In genomic region chr12:53381739-53382630, GRCh38 we compare ENCODE assay signal across 8 cellular contexts. TPM values are rescaled to one million over a fixed set of nuclear protein-coding genes. Genes with fewer than 3 reads are reported as not detected.
DNase-seq lines count a peak whose midpoint lies in the region; ATAC-seq, FAIRE-seq and TF ChIP-seq lines count a peak whose summit lies in the region.

No MANE protein-coding gene starts in this region.

- WGBS in GM12878 (ENCODE audit: insufficient coverage, insufficient replicate concordance, low lambda C conversion rate, missing lambda C conversion rate), result 41% methylated on average over 9 of the region's 9 CpGs
- no CpG with 5 or more reads among the region's 9 CpGs for WGBS in iPS DF 6.9 (ENCODE audit: insufficient coverage, insufficient read length)

- H3K27ac ChIP-seq in ACC112 (ENCODE audit: low read depth, low read length) (peak overlapping the region; percentile 74), GM12878 (ENCODE audit: control insufficient read depth, insufficient read depth) (peak overlapping the region; percentile 78), iPS DF 6.9 (ENCODE audit: low read length) (no peak overlapping the region)

- CTCF ChIA-PET in GM12878 (lab: Yijun Ruan, JAX), result interaction anchor here (0.7 to 8.1 kb wide), 26 partner anchors 8 to 316 kb away, joined by 3 to 164 read pairs (median 4); partner anchors contain the start of genes AAAS and NPFF

- RAD21 ChIA-PET in GM12878 (lab: Charles Lee; ENCODE audit: unreplicated experiment), result interaction anchor here (0.6 to 6.4 kb wide), 17 partner anchors 16 to 126 kb away, joined by 3 to 91 read pairs (median 5); partner anchors contain the start of gene TARBP2

- TF ChIP-seq EP300 in GM12878 (IDR thresholded peaks at IDR 0.05; ENCODE audit: borderline replicate concordance in 1 of 2, control insufficient read depth in 1 of 2, low read depth in 2 of 2, low read length in 2 of 2), result no peak

- peaks cover 4% of the 10 kb centered on the region; the same call in 1 of the 2 replicates for H4K20me1 ChIP-seq in GM12878 (ENCODE audit: control insufficient read depth, insufficient read depth)

- no peaks in the 10 kb centered on the region; the same call in 2 of the 3 replicates for H3K9me3 ChIP-seq in GM12878 (replicated peaks; ENCODE audit: control insufficient read depth, insufficient read depth, low read length)
- no peaks in the 10 kb centered on the region for H3K9me3 ChIP-seq in iPS DF 6.9 (ENCODE audit: control insufficient read depth, insufficient read depth, low read length)
- H3K9me3 ChIP-seq in skeletal muscle satellite cell (replicated peaks; ENCODE audit: low read length), result no peaks in the 10 kb centered on the region

- TSS peak; percentile 73 for BruUV-seq in GM12878 (replicated peaks; lab: Mats Ljungman, UMichigan)

- TF ChIP-seq RAD21 in GM12878 (IDR thresholded peaks at IDR 0.05; ENCODE audit: insufficient read depth, low read depth, low read length), result peak; percentile 74

- in situ Hi-C loops in GM12878 (cut with MboI), result no loop called here

- SMC1A ChIA-PET in GM12878 (lab: Charles Lee; ENCODE audit: uncharacterized antibody, unreplicated experiment), result interaction anchor here (0.7 to 6.9 kb wide), 17 partner anchors 8 to 127 kb away, joined by 3 to 124 read pairs (median 6); partner anchors contain the start of genes AAAS and AMHR2

- peak; percentile 61 for FAIRE-seq in GM12878 (lab: Jason Lieb, UNC)
- FAIRE-seq in urothelium cell line (lab: Jason Lieb, UNC), result no peak

- H3K9ac ChIP-seq in GM12878 (ENCODE audit: control insufficient read depth, insufficient read depth, low read length) (peak overlapping the region; percentile 67), skeletal muscle satellite cell (ENCODE audit: low read depth, low read length) (peak overlapping the region; percentile 74)

- H3K27me3 ChIP-seq in ACC112 (ENCODE audit: insufficient read depth, low read length), result no peaks in the 10 kb centered on the region
- H3K27me3 ChIP-seq in GM12878 (replicated peaks in 1 of 2; ENCODE audit: control insufficient read depth in 2 of 2, insufficient read depth in 2 of 2, low read length in 1 of 2), result no peaks in the 10 kb centered on the region
- H3K27me3 ChIP-seq in iPS DF 6.9 (ENCODE audit: control insufficient read depth, insufficient read depth, low read length), result no peaks in the 10 kb centered on the region
- no peaks in the 10 kb centered on the region for H3K27me3 ChIP-seq in skeletal muscle satellite cell (ENCODE audit: control insufficient read depth, insufficient read depth, low read length)

- peak overlapping the region; percentile 71 for H3K4me3 ChIP-seq in ACC112 (ENCODE audit: low read depth, low read length)
- no peak overlapping the region for H3K4me3 ChIP-seq in GM12875 (ENCODE audit: low read depth, low read length)
- H3K4me3 ChIP-seq in GM12878, result peak overlapping the region; percentile 55
- no peak overlapping the region for H3K4me3 ChIP-seq in iPS DF 6.9 (ENCODE audit: low read length)
- H3K4me3 ChIP-seq in skeletal muscle satellite cell (ENCODE audit: low read length), result peak overlapping the region; percentile 69

- H3K79me2 ChIP-seq in ACC112 (ENCODE audit: control insufficient read depth, insufficient read depth, low read length, unreplicated experiment) (peaks cover 51% of the 10 kb centered on the region), GM12878 (ENCODE audit: control insufficient read depth, insufficient read depth, low read length) (peaks cover 47% of the 10 kb centered on the region)

- TF ChIP-seq POLR2A in GM12878 (IDR thresholded peaks at IDR 0.05; ENCODE audit: low read depth, low read length), result 0 out of 2 replicates have a peak, but pooled peaks have one; percentile 1

- H3K36me3 ChIP-seq in ACC112 (ENCODE audit: insufficient read depth, low read length) (peaks cover 17% of the 10 kb centered on the region; the same call in 1 of the 2 replicates), GM12878 (ENCODE audit: control insufficient read depth in 2 of 2, insufficient read depth in 2 of 2, low read length in 1 of 2) (peaks cover 11% of the 10 kb centered on the region in 2 experiments; a peak in 3 of 4 replicates), iPS DF 6.9 (ENCODE audit: control insufficient read depth, insufficient read depth, low read length) (peaks cover 16% of the 10 kb centered on the region; the same call in 1 of the 2 replicates), skeletal muscle satellite cell (ENCODE audit: insufficient read depth, low read length) (peaks cover 22% of the 10 kb centered on the region)

- H2AFZ ChIP-seq in ACC112 (ENCODE audit: low read length, unreplicated experiment) (no peak overlapping the region), GM12878 (ENCODE audit: control insufficient read depth, low read depth, low read length) (peak overlapping the region; percentile 20; the same call in 1 of the 2 replicates)

- peak; percentile 11 for ATAC-seq in GM12878
- ATAC-seq in HG03439 (IDR thresholded peaks at IDR 0.05; ENCODE audit: unreplicated experiment), result no peak

- TF ChIP-seq CTCF in GM12875 (IDR thresholded peaks at IDR 0.05; ENCODE audit: borderline replicate concordance, insufficient read depth, low read depth, low read length), result peak; percentile 43
- TF ChIP-seq CTCF in GM12878 (IDR thresholded peaks at IDR 0.05 in 2 of 3, conservative IDR thresholded peaks at IDR 0.05 in 1 of 3; ENCODE audit: control insufficient read depth in 2 of 3, extremely low read depth in 1 of 3, insufficient read depth in 1 of 3, low read depth in 3 of 3, low read length in 3 of 3), result peak; percentile 59 to 76 (median 60)

- H3K4me1 ChIP-seq in ACC112 (ENCODE audit: control insufficient read depth, insufficient read depth, low read length, unreplicated experiment) (peaks cover 51% of the 10 kb centered on the region), GM12878 (ENCODE audit: control insufficient read depth, insufficient read depth, low read length) (peaks cover 25% of the 10 kb centered on the region), iPS DF 6.9 (ENCODE audit: control insufficient read depth, insufficient read depth, low read length) (peaks cover 2% of the 10 kb centered on the region), skeletal muscle satellite cell (ENCODE audit: control insufficient read depth, insufficient read depth, low read length) (peaks cover 49% of the 10 kb centered on the region)

- DNase-seq in RKO (ENCODE audit: low spot score) (peak; percentile 84), GM12878 (ENCODE audit: low read depth, low spot score) (peak; percentile 63), iPS DF 6.9 (ENCODE audit: low read depth, low spot score) (peak; percentile 22), urothelium cell line (ENCODE audit: low spot score) (no peak)

- intact Hi-C loops in GM12878 (cut with micrococcal nuclease; ENCODE audit: unreplicated experiment), result loop anchor here (1.0 to 5.0 kb wide), 3 partner anchors 30 to 71 kb away; partner anchors contain the start of genes AMHR2 and PCBP2

- peak overlapping the region; percentile 95 for H3K4me2 ChIP-seq in GM12878 (ENCODE audit: control insufficient read depth, insufficient read depth)
- peak overlapping the region; percentile 90 for H3K4me2 ChIP-seq in skeletal muscle satellite cell (ENCODE audit: low read length)

- POLR2A ChIA-PET in GM12878 (lab: Charles Lee), result interaction anchor here (0.7 to 5.5 kb wide), 9 partner anchors 15 to 116 kb away, joined by 3 to 37 read pairs (median 4); no protein-coding TSS in a partner anchor

RNA-seq across cellular contexts. Expression of gene SP1, which starts 2.0 kb away (rescaled TPM):
- total RNA-seq in GM12878 (2013; cell fraction: nucleolus; rRNA removed), result 61.7 and 67.4 TPM in 2 replicates
- total RNA-seq in GM12878 (2014; rRNA removed), result 27.0 and 29.7 TPM in 2 replicates
- total RNA-seq in GM12878 (2014; rRNA removed; fragmentation: Illumina TruSeq; extraction: Trizol), result 31.8 and 32.7 TPM in 2 replicates
- total RNA-seq in GM12878 (2021), result 46.7 and 49.0 TPM in 2 replicates
- 10.3 TPM for polyA plus RNA-seq in GM12878 (2011; ENCODE audit: low read depth)
- polyA plus RNA-seq in GM12878 (2011; rRNA removed), result 43.9 and 52.0 TPM in 2 replicates
- 45.8 and 49.4 TPM in 2 replicates for polyA plus RNA-seq in GM12878 (2011; cell fraction: cytosol; rRNA removed)
- 41.3 and 53.9 TPM in 2 replicates for polyA plus RNA-seq in GM12878 (2011; cell fraction: nucleus; rRNA removed)
- polyA plus RNA-seq in GM12878 (2012), result 17.4 and 19.4 TPM in 2 replicates
- 33.5 and 35.6 TPM in 2 replicates for polyA plus RNA-seq in GM12878 (2014; fragmentation: Illumina TruSeq; extraction: Trizol)
- 1 to 10 TPM; 4.0 to 7.3 TPM for polyA plus RNA-seq in GM12878 (2014; fragmentation: Nextera tagmentation; extraction: Ambion mirVana)
- 22.4 and 23.4 TPM in 2 replicates for polyA plus RNA-seq in GM12878 (2014; rRNA removed)
- polyA plus RNA-seq in GM12878 (2016; fragmentation: Nextera tagmentation; extraction: Ambion mirVana), result 1 to 10 TPM; 3.3 to 3.7 TPM
- polyA minus RNA-seq in GM12878 (2011; rRNA and poly(A)+ RNA removed), result 143 and 181 TPM in 2 replicates
- 31.4 and 35.9 TPM in 2 replicates for polyA minus RNA-seq in GM12878 (2011; cell fraction: cytosol; rRNA and poly(A)+ RNA removed)
- 18.9 and 33.2 TPM in 2 replicates for polyA minus RNA-seq in GM12878 (2011; cell fraction: nucleus; rRNA and poly(A)+ RNA removed)
- total RNA-seq in skeletal muscle satellite cell (2012; rRNA removed), result 23.8 and 27.5 TPM in 2 replicates

RNA-seq across cellular contexts. Expression of gene AMHR2, which starts 41.7 kb away (rescaled TPM):
- total RNA-seq in GM12878 (2013; cell fraction: nucleolus; rRNA removed), result not detected in 2 replicates
- total RNA-seq in GM12878 (2014; rRNA removed) (not detected in 2 replicates), GM12878 (2014; rRNA removed; fragmentation: Illumina TruSeq; extraction: Trizol) (not detected in 2 replicates), GM12878 (2021) (0.13 TPM in 1 of 2 replicates, not detected in the other)
- not detected for polyA plus RNA-seq in GM12878 (2011; ENCODE audit: low read depth)
- polyA plus RNA-seq in GM12878 (2011; rRNA removed) (not detected in 2 replicates), GM12878 (2014; fragmentation: Illumina TruSeq; extraction: Trizol) (not detected in 2 replicates), GM12878 (2014; fragmentation: Nextera tagmentation; extraction: Ambion mirVana) (under 1 TPM in 1 of 2 experiments, not detected in 1; 0.06 TPM), GM12878 (2014; rRNA removed) (not detected in 2 replicates), GM12878 (2016; fragmentation: Nextera tagmentation; extraction: Ambion mirVana) (not detected)
- polyA plus RNA-seq in GM12878 (2011; cell fraction: cytosol; rRNA removed), result not detected in 2 replicates
- polyA plus RNA-seq in GM12878 (2011; cell fraction: nucleus; rRNA removed), result not detected in 2 replicates
- not detected in 2 replicates for polyA plus RNA-seq in GM12878 (2012)
- not detected in 2 replicates for polyA minus RNA-seq in GM12878 (2011; rRNA and poly(A)+ RNA removed)
- polyA minus RNA-seq in GM12878 (2011; cell fraction: cytosol; rRNA and poly(A)+ RNA removed), result not detected in 2 replicates
- polyA minus RNA-seq in GM12878 (2011; cell fraction: nucleus; rRNA and poly(A)+ RNA removed), result not detected in 2 replicates
- total RNA-seq in skeletal muscle satellite cell (2012; rRNA removed), result not detected in 2 replicates

RNA-seq across cellular contexts. Expression of gene SP7, which starts 45.8 kb away (rescaled TPM):
- total RNA-seq in GM12878 (2013; cell fraction: nucleolus; rRNA removed), result not detected in 2 replicates
- total RNA-seq in GM12878 (2014; rRNA removed), result not detected in 2 replicates
- not detected in 2 replicates for total RNA-seq in GM12878 (2014; rRNA removed; fragmentation: Illumina TruSeq; extraction: Trizol)
- not detected in 2 replicates for total RNA-seq in GM12878 (2021)
- not detected for polyA plus RNA-seq in GM12878 (2011; ENCODE audit: low read depth)
- polyA plus RNA-seq in GM12878 (2011; rRNA removed), result not detected in 2 replicates
- not detected in 2 replicates for polyA plus RNA-seq in GM12878 (2011; cell fraction: cytosol; rRNA removed)
- not detected in 2 replicates for polyA plus RNA-seq in GM12878 (2011; cell fraction: nucleus; rRNA removed)
- polyA plus RNA-seq in GM12878 (2012), result not detected in 2 replicates
- not detected in 2 replicates for polyA plus RNA-seq in GM12878 (2014; fragmentation: Illumina TruSeq; extraction: Trizol)
- under 1 TPM in 1 of 2 experiments, not detected in 1; 0.05 TPM for polyA plus RNA-seq in GM12878 (2014; fragmentation: Nextera tagmentation; extraction: Ambion mirVana)
- not detected in 2 replicates for polyA plus RNA-seq in GM12878 (2014; rRNA removed)
- under 1 TPM in 1 of 2 experiments, not detected in 1; 0.11 TPM for polyA plus RNA-seq in GM12878 (2016; fragmentation: Nextera tagmentation; extraction: Ambion mirVana)
- not detected in 2 replicates for polyA minus RNA-seq in GM12878 (2011; rRNA and poly(A)+ RNA removed)
- not detected in 2 replicates for polyA minus RNA-seq in GM12878 (2011; cell fraction: cytosol; rRNA and poly(A)+ RNA removed)
- polyA minus RNA-seq in GM12878 (2011; cell fraction: nucleus; rRNA and poly(A)+ RNA removed), result not detected in 2 replicates
- total RNA-seq in skeletal muscle satellite cell (2012; rRNA removed), result not detected in 2 replicates

RNA-seq across cellular contexts. Expression of gene PRR13, which starts 59.5 kb away (rescaled TPM):
- total RNA-seq in GM12878 (2013; cell fraction: nucleolus; rRNA removed), result 82.6 and 90.1 TPM in 2 replicates
- total RNA-seq in GM12878 (2014; rRNA removed) (94.2 and 112 TPM in 2 replicates), GM12878 (2014; rRNA removed; fragmentation: Illumina TruSeq; extraction: Trizol) (126 and 133 TPM in 2 replicates), GM12878 (2021) (214 and 224 TPM in 2 replicates)
- polyA plus RNA-seq in GM12878 (2011; ENCODE audit: low read depth), result 232 TPM
- polyA plus RNA-seq in GM12878 (2011; rRNA removed) (111 and 116 TPM in 2 replicates), GM12878 (2014; fragmentation: Illumina TruSeq; extraction: Trizol) (271 and 372 TPM in 2 replicates), GM12878 (2014; fragmentation: Nextera tagmentation; extraction: Ambion mirVana) (100 to 1,000 TPM; 339 to 381 TPM), GM12878 (2014; rRNA removed) (195 TPM in 2 replicates), GM12878 (2016; fragmentation: Nextera tagmentation; extraction: Ambion mirVana) (100 to 1,000 TPM; 451 to 462 TPM)
- polyA plus RNA-seq in GM12878 (2011; cell fraction: cytosol; rRNA removed), result 130 and 141 TPM in 2 replicates
- 50.3 and 51.6 TPM in 2 replicates for polyA plus RNA-seq in GM12878 (2011; cell fraction: nucleus; rRNA removed)
- 263 and 277 TPM in 2 replicates for polyA plus RNA-seq in GM12878 (2012)
- 98.5 and 129 TPM in 2 replicates for polyA minus RNA-seq in GM12878 (2011; rRNA and poly(A)+ RNA removed)
- polyA minus RNA-seq in GM12878 (2011; cell fraction: cytosol; rRNA and poly(A)+ RNA removed), result 41.8 and 44.8 TPM in 2 replicates
- 22.7 and 45.4 TPM in 2 replicates for polyA minus RNA-seq in GM12878 (2011; cell fraction: nucleus; rRNA and poly(A)+ RNA removed)
- 76.4 and 79.6 TPM in 2 replicates for total RNA-seq in skeletal muscle satellite cell (2012; rRNA removed)

Comparison
In these comparisons a context has a peak if more than half of its experiments do, and no peak if none do; other contexts are left out.
1. H3K4me3 ChIP-seq: peak in ACC112 (single experiment), GM12878 (single experiment) and skeletal muscle satellite cell (single experiment); none in GM12875 (single experiment) and iPS DF 6.9 (single experiment).